In the genomic region with DNA sequence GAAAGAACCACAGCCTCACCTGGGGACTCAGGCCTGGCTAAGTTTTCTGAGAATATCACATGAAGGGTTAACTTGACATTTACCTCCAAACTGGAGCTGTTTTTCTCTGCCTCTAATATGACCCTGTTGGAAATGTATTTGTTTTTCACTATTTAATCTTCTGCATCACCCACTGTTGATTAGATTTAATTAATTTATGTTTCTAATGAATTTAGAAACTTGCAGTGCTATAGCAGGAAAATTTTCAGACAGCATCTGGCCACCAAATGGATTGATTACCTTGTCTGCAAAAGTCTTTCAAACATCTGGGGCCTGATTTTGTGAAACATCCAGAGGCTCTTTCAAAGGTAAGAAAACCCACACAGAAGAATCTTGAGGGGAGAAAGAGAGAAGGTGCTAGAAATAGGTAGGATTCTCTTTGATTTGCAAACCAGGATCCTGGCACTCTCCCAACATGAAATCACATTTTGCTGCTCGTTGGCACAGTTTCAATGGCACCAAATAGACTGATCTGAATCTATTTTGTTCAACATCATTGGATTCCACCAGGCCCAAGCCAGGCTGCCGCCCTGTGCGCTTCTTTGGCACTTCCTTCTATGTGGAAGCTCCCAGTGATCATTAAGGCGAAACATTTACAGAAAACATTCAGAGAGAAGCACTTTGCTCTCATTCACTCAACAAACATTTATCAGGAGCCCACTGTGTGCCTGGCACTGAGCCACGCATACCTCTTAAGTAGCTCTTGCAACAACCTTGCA, we compare ENCODE assay signal across 25 cellular contexts.
"Had no signal": no experiment of that assay in that cellular context is flagged by ENCODE, and none has a peak within 500 bp of the region (broad histone marks: within the 10 kb centered on the region; RNA-seq: fewer than 3 reads in every experiment).

No MANE protein-coding gene starts in this region.

- H3K36me3 Mint-ChIP-seq: activated naive CD4-positive, alpha-beta T cell treated with anti-CD3 and anti-CD28 coated beads, Interleukin-2, amount 10 ng/mL, durations not matched to agents 7 days and 5 days; activated naive CD8-positive, alpha-beta T cell treated with anti-CD3 and anti-CD28 coated beads for 36 hours had no signal

- H3K4me3 Mint-ChIP-seq: activated CD8-positive, alpha-beta T cell treated with anti-CD3 and anti-CD28 coated beads for 36 hours; activated naive CD4-positive, alpha-beta T cell treated with anti-CD3 and anti-CD28 coated beads, Interleukin-2, amount 10 ng/mL, durations not matched to agents 7 days and 5 days; activated naive CD8-positive, alpha-beta T cell treated with anti-CD3 and anti-CD28 coated beads for 36 hours; activated T-cell treated with anti-CD3 and anti-CD28 coated beads, Interleukin-2, amount 50 U/mL, for 72 hours; T-helper 1 cell treated with Interleukin-12 subunit alpha and Interleukin-12 subunit beta and Interleukin-4 antibody, amounts not matched to agents 30 μg/mL and 1 μg/mL, for 36 hours had no signal

- DNase-seq: activated CD4-positive, alpha-beta T cell treated with anti-CD3 and anti-CD28 coated beads for 4 hours; activated CD8-positive, alpha-beta memory T cell treated with anti-CD3 and anti-CD28 coated beads, Interleukin-2, amount 50 U/mL, for 4 hours; activated CD8-positive, alpha-beta T cell treated with anti-CD3 and anti-CD28 coated beads for 36 hours; activated gamma-delta T cell treated with Interleukin-2 at 50 U/mL for 16 hours; activated naive CD4-positive, alpha-beta T cell treated with anti-CD3 and anti-CD28 coated beads, Interleukin-2, amount 10 ng/mL, durations not matched to agents 7 days and 5 days; activated naive CD8-positive, alpha-beta T cell treated with anti-CD3 and anti-CD28 coated beads for 36 hours; activated T-cell treated with anti-CD3 and anti-CD28 coated beads, Interleukin-2, amount 50 U/mL, for 72 hours; brain microvascular endothelial cell; cerebellar nuclear complex; colonic mucosa; MG63; MV-4-11; NCI-H1092 treated with DMSO at 0.1 percent for 48 hours; NCI-H1436 treated with DMSO at 0.1 percent for 48 hours; NCI-H2081; NCI-H2171; NCI-H2227 treated with DMSO at 0.1 percent for 48 hours; NCI-H524; NCI-H748 treated with DMSO at 0.1 percent for 48 hours; NK-92 treated with Interleukin-12 subunit alpha and Interleukin-12 subunit beta, amount 100 ng/mL, for 24 hours; Peyer's patch; Right ventricle myocardium superior; SJCRH30 had no signal

- H3K4me1 Mint-ChIP-seq: activated naive CD4-positive, alpha-beta T cell treated with anti-CD3 and anti-CD28 coated beads, Interleukin-2, amount 10 ng/mL, durations not matched to agents 7 days and 5 days; activated naive CD8-positive, alpha-beta T cell treated with anti-CD3 and anti-CD28 coated beads for 36 hours had no signal

- H3K27me3 Mint-ChIP-seq: activated CD8-positive, alpha-beta T cell treated with anti-CD3 and anti-CD28 coated beads for 36 hours; activated naive CD4-positive, alpha-beta T cell treated with anti-CD3 and anti-CD28 coated beads, Interleukin-2, amount 10 ng/mL, durations not matched to agents 7 days and 5 days; activated naive CD8-positive, alpha-beta T cell treated with anti-CD3 and anti-CD28 coated beads for 36 hours had no signal

- H3K27ac Mint-ChIP-seq: activated CD8-positive, alpha-beta T cell treated with anti-CD3 and anti-CD28 coated beads for 36 hours; activated naive CD4-positive, alpha-beta T cell treated with anti-CD3 and anti-CD28 coated beads, Interleukin-2, amount 10 ng/mL, durations not matched to agents 7 days and 5 days; activated naive CD8-positive, alpha-beta T cell treated with anti-CD3 and anti-CD28 coated beads for 36 hours; activated T-cell treated with anti-CD3 and anti-CD28 coated beads, Interleukin-2, amount 50 U/mL, for 72 hours; activated T-helper 2 cell treated with anti-CD3 and anti-CD28 coated beads, Interferon-gamma antibody, Interleukin-2, Interleukin-4, amounts not matched to agents 10 μg/mL and 5 μg/mL and 100 μg/mL, durations not matched to agents 14 hours and 24 hours and 36 hours; T-helper 1 cell treated with Interleukin-12 subunit alpha and Interleukin-12 subunit beta and Interleukin-4 antibody, amounts not matched to agents 30 μg/mL and 1 μg/mL, for 36 hours had no signal

- H3K9me3 Mint-ChIP-seq: activated CD8-positive, alpha-beta T cell treated with anti-CD3 and anti-CD28 coated beads for 36 hours; activated naive CD4-positive, alpha-beta T cell treated with anti-CD3 and anti-CD28 coated beads, Interleukin-2, amount 10 ng/mL, durations not matched to agents 7 days and 5 days; activated naive CD8-positive, alpha-beta T cell treated with anti-CD3 and anti-CD28 coated beads for 36 hours; activated T-helper 2 cell treated with anti-CD3 and anti-CD28 coated beads, Interferon-gamma antibody, Interleukin-2, Interleukin-4, amounts not matched to agents 10 μg/mL and 5 μg/mL and 100 μg/mL, durations not matched to agents 14 hours and 24 hours and 36 hours; T-helper 1 cell treated with Interleukin-12 subunit alpha and Interleukin-12 subunit beta and Interleukin-4 antibody, amounts not matched to agents 30 μg/mL and 1 μg/mL, for 36 hours had no signal
